Comparison of ENCODE assay signal across 8 cellular contexts in genomic region chr17:82751171-82751570, GRCh38. TPM values are rescaled to one million over a fixed set of nuclear protein-coding genes. Genes with fewer than 3 reads are reported as not detected.
A peak's percentile ranks its signal among the peaks of the same experiment; 100 is the strongest.
DNase-seq lines count a peak whose midpoint lies in the region; ATAC-seq and TF ChIP-seq lines count a peak whose summit lies in the region.

No MANE protein-coding gene starts in this region.

- no peak overlapping the region for H3K4me3 Mint-ChIP-seq in activated CD4-positive, alpha-beta T cell treated with anti-CD3 and anti-CD28 coated beads for 36 hours

- peaks cover 26% of the 10 kb centered on the region for H3K4me1 Mint-ChIP-seq in activated CD4-positive, alpha-beta T cell treated with anti-CD3 and anti-CD28 coated beads for 36 hours

- H3K4me3 ChIP-seq in fibroblast of mammary gland (ENCODE audit: control insufficient read depth, low read depth, low read length) = peak overlapping the region; percentile 46
- H3K4me3 ChIP-seq in skeletal muscle satellite cell (ENCODE audit: low read length) = peak overlapping the region; percentile 82

- H3K4me1 ChIP-seq in skeletal muscle satellite cell (ENCODE audit: control insufficient read depth, insufficient read depth, low read length) = peaks cover 9% of the 10 kb centered on the region

- CTCF ChIA-PET in activated CD4-positive, alpha-beta T cell treated with anti-CD3 and anti-CD28 coated beads for 36 hours (lab: Charles Lee) = no interaction called here

- ATAC-seq in activated CD4-positive, alpha-beta T cell treated with anti-CD3 and anti-CD28 coated beads for 36 hours = peak; percentile 34
- ATAC-seq in GM18909 (IDR thresholded peaks at IDR 0.05; ENCODE audit: poor library complexity, unreplicated experiment) = no peak

- no peak for DNase-seq in activated CD4-positive, alpha-beta T cell treated with anti-CD3 and anti-CD28 coated beads for 36 hours
- DNase-seq in activated CD4-positive, alpha-beta T cell treated with anti-CD3 and anti-CD28 coated beads for 4 hours = no peak
- DNase-seq in NCI-H226 (peak; percentile 10), fibroblast of mammary gland (ENCODE audit: low read depth) (no peak), T-helper 1 cell (no peak), NCI-H446 (lab: John Stamatoyannopoulos, UW) (no peak)

- peak overlapping the region; percentile 74 for H3K9ac ChIP-seq in skeletal muscle satellite cell (ENCODE audit: low read depth, low read length)

- no peaks in the 10 kb centered on the region for H3K36me3 ChIP-seq in skeletal muscle satellite cell (ENCODE audit: insufficient read depth, low read length)

- no peak for TF ChIP-seq CTCF in fibroblast of mammary gland (conservative IDR thresholded peaks at IDR 0.05; ENCODE audit: control insufficient read depth, insufficient read depth, low read depth, low read length)

- H3K27me3 ChIP-seq in skeletal muscle satellite cell (ENCODE audit: control insufficient read depth, insufficient read depth, low read length) = no peaks in the 10 kb centered on the region

- H3K9me3 Mint-ChIP-seq in activated CD4-positive, alpha-beta T cell treated with anti-CD3 and anti-CD28 coated beads for 36 hours (ENCODE audit: low read depth) = peaks cover 7% of the 10 kb centered on the region

- H3K36me3 Mint-ChIP-seq in activated CD4-positive, alpha-beta T cell treated with anti-CD3 and anti-CD28 coated beads for 36 hours (ENCODE audit: low read depth) = peaks cover 21% of the 10 kb centered on the region

- no peaks in the 10 kb centered on the region for H3K27me3 Mint-ChIP-seq in activated CD4-positive, alpha-beta T cell treated with anti-CD3 and anti-CD28 coated beads for 36 hours

- intact Hi-C loops in activated CD4-positive, alpha-beta T cell treated with anti-CD3 and anti-CD28 coated beads for 36 hours (cut with DNase I, micrococcal nuclease) = loop anchor here (1.0 to 5.0 kb wide), 7 partner anchors 16 to 301 kb away; partner anchors contain the start of genes CYBC1 (in 1 of the 2), FN3K (in 1 of the 2), FN3KRP (in 1 of the 2) and FOXK2 (in 1 of the 2)

- POLR2A ChIA-PET in activated CD4-positive, alpha-beta T cell treated with anti-CD3 and anti-CD28 coated beads for 36 hours (lab: Charles Lee) = no interaction called here

- peak overlapping the region; percentile 97 for H3K4me2 ChIP-seq in skeletal muscle satellite cell (ENCODE audit: low read length)

- H3K27ac Mint-ChIP-seq in activated CD4-positive, alpha-beta T cell treated with anti-CD3 and anti-CD28 coated beads for 36 hours = no peak overlapping the region

- H3K9me3 ChIP-seq in skeletal muscle satellite cell (replicated peaks; ENCODE audit: low read length) = no peaks in the 10 kb centered on the region

RNA-seq across cellular contexts. Expression of gene TBCD, which starts 0.7 kb away (rescaled TPM):
- total RNA-seq in activated CD4-positive, alpha-beta T cell treated with anti-CD3 and anti-CD28 coated beads for 36 hours = 10 to 100 TPM; 83.3 to 97.2 TPM
- total RNA-seq in skeletal muscle satellite cell (2012; rRNA removed) = 33.7 and 34.3 TPM in 2 replicates

RNA-seq across cellular contexts. Expression of gene FN3K, which starts 15.8 kb away (rescaled TPM):
- total RNA-seq in activated CD4-positive, alpha-beta T cell treated with anti-CD3 and anti-CD28 coated beads for 36 hours = 1 to 10 TPM; 2.1 TPM
- total RNA-seq in skeletal muscle satellite cell (2012; rRNA removed) = 0.87 and 2.3 TPM in 2 replicates

RNA-seq across cellular contexts. Expression of gene FN3KRP, which starts 34.7 kb away (rescaled TPM):
- total RNA-seq in activated CD4-positive, alpha-beta T cell treated with anti-CD3 and anti-CD28 coated beads for 36 hours = 10 to 100 TPM; 28.3 to 36.3 TPM
- total RNA-seq in skeletal muscle satellite cell (2012; rRNA removed) = 10.4 and 10.9 TPM in 2 replicates

RNA-seq across cellular contexts. Expression of gene RAB40B, which starts 52.7 kb away (rescaled TPM):
- total RNA-seq in activated CD4-positive, alpha-beta T cell treated with anti-CD3 and anti-CD28 coated beads for 36 hours = 1 to 10 TPM; 3.2 to 4.1 TPM
- total RNA-seq in skeletal muscle satellite cell (2012; rRNA removed) = 7.6 and 13.9 TPM in 2 replicates
